ENCODE assay signal across 1 cellular context in genomic region chr2:190940451-190940850, GRCh38.
TF ChIP-seq lines count a peak whose summit lies in the region.

No MANE protein-coding gene starts in this region.

TF ChIP-seq in SK-N-SH treated with all-trans-retinoic acid at 6 μM for 48 hours, 23 proteins besides CTCF, POLR2A, EP300 and RAD21 (continued from another document):
- TF ChIP-seq, protein P1, sequence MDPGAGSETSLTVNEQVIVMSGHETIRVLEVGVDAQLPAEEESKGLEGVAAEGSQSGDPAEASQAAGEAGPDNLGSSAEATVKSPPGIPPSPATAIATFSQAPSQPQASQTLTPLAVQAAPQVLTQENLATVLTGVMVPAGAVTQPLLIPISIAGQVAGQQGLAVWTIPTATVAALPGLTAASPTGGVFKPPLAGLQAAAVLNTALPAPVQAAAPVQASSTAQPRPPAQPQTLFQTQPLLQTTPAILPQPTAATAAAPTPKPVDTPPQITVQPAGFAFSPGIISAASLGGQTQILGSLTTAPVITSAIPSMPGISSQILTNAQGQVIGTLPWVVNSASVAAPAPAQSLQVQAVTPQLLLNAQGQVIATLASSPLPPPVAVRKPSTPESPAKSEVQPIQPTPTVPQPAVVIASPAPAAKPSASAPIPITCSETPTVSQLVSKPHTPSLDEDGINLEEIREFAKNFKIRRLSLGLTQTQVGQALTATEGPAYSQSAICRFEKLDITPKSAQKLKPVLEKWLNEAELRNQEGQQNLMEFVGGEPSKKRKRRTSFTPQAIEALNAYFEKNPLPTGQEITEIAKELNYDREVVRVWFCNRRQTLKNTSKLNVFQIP (CRISPR knock-in tag; IDR thresholded peaks at IDR 0.05; ENCODE audit: borderline replicate concordance, low read depth), result no peak
- TF ChIP-seq ZFP30 (CRISPR knock-in tag; IDR thresholded peaks at IDR 0.05) (no peak), CREB5 (CRISPR knock-in tag; IDR thresholded peaks at IDR 0.05; ENCODE audit: low read depth) (no peak), RARB (CRISPR knock-in tag; IDR thresholded peaks at IDR 0.05) (no peak), ZNF8 (CRISPR knock-in tag; IDR thresholded peaks at IDR 0.05) (no peak), PPARA (CRISPR knock-in tag; IDR thresholded peaks at IDR 0.05; ENCODE audit: borderline replicate concordance) (no peak)
